In the genomic region with DNA sequence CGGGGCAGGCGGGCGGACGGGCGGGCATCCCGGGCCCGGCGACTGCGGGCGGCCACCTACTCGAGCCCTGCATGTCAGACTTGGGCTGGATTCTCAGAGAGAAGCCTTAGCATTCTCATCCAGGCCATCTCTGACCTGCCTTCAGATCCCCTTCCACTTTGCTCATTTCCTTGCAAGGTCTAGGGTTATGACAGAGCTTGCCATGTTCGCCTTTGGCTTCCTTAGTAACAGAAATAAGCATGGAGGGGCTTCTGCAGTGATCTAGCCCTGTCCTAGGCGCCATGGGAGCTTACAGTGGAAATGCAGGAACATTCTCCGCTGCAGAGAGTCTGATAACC, we compare ENCODE assay signal across 8 cellular contexts. TPM values are rescaled to one million over a fixed set of nuclear protein-coding genes. Genes with fewer than 3 reads are reported as not detected.
DNase-seq lines count a peak whose midpoint lies in the region; ATAC-seq, FAIRE-seq and TF ChIP-seq lines count a peak whose summit lies in the region.

No MANE protein-coding gene starts in this region.

- no peak for DNase-seq in left ventricle myocardium inferior
- DNase-seq in left cardiac atrium = no peak
- peak; percentile 10 for DNase-seq in astrocyte (ENCODE audit: low read depth)
- DNase-seq in lung (ENCODE audit: low spot score) = no peak
- no peak for DNase-seq in upper lobe of right lung
- no peak for DNase-seq in D721Med (ENCODE audit: insufficient read length, low spot score)
- DNase-seq in stimulated activated CD4-positive, alpha-beta T cell treated with anti-CD3 and anti-CD28 coated beads, Interleukin-4, amount 100 ng/mL, for 24 hours = no peak
- DNase-seq in NCI-H1105 treated with DMSO at 0.1 percent for 48 hours (lab: John Stamatoyannopoulos, UW) = no peak

- peak overlapping the region; percentile 85 for H2AFZ ChIP-seq in astrocyte (ENCODE audit: low read depth, low read length)

- WGBS in lung, 2 donors = 5% methylated on average over 13 to 14 of the region's 14 CpGs

- peak overlapping the region; percentile 83 for H3K4me3 Mint-ChIP-seq in astrocyte (ENCODE audit: unreplicated experiment)

- H3K36me3 ChIP-seq in left ventricle myocardium inferior = no peaks in the 10 kb centered on the region
- no peaks in the 10 kb centered on the region for H3K36me3 ChIP-seq in astrocyte (ENCODE audit: insufficient read depth, low read length)
- no peaks in the 10 kb centered on the region for H3K36me3 ChIP-seq in lung (ENCODE audit: control insufficient read depth in 2 of 2, insufficient read depth in 2 of 2, low read length in 2 of 2)
- no peaks in the 10 kb centered on the region for H3K36me3 ChIP-seq in upper lobe of right lung

- H3K27me3 Mint-ChIP-seq in astrocyte (ENCODE audit: low read depth, unreplicated experiment) = no peaks in the 10 kb centered on the region

- ATAC-seq in left cardiac atrium (no peak), lung (ENCODE audit: insufficient read depth, low FRiP score) (no peak), upper lobe of right lung (no peak)

- H3K4me3 ChIP-seq in left ventricle myocardium inferior = peak overlapping the region; percentile 91
- peak overlapping the region; percentile 65 for H3K4me3 ChIP-seq in astrocyte (ENCODE audit: insufficient read depth, low read depth, low read length)
- peak overlapping the region; percentile 99 for H3K4me3 ChIP-seq in lung
- H3K4me3 ChIP-seq in upper lobe of right lung = peak overlapping the region; percentile 77

- peaks cover 49% of the 10 kb centered on the region for H3K4me1 ChIP-seq in left ventricle myocardium inferior
- H3K4me1 ChIP-seq in astrocyte (ENCODE audit: insufficient read depth, low read length) = peaks cover 15% of the 10 kb centered on the region
- peaks cover 1 to 14% of the 10 kb centered on the region in 2 donors for H3K4me1 ChIP-seq in lung (ENCODE audit: control insufficient read depth in 2 of 2, insufficient read depth in 2 of 2, low read length in 2 of 2)
- peaks cover 21% of the 10 kb centered on the region for H3K4me1 ChIP-seq in upper lobe of right lung

- no peak overlapping the region for H3K27ac Mint-ChIP-seq in astrocyte (ENCODE audit: unreplicated experiment)

- peak overlapping the region; percentile 84 for H3K9ac ChIP-seq in astrocyte (ENCODE audit: low read length)

- peaks cover 38% of the 10 kb centered on the region for H3K79me2 ChIP-seq in astrocyte (ENCODE audit: insufficient read depth, low read length)

- H3K27ac ChIP-seq in left ventricle myocardium inferior (replicated peaks) (peak overlapping the region; percentile 98), astrocyte (ENCODE audit: low read depth, low read length) (peak overlapping the region; percentile 69), lung (ENCODE audit: low read depth in 1 of 2, low read length in 1 of 2) (peak overlapping the region; percentile 90 to 94), upper lobe of right lung (peak overlapping the region; percentile 94)

- intact Hi-C loops in left ventricle myocardium inferior (cut with micrococcal nuclease) (loop anchor here (5.0 kb wide), 1 partner anchor 89 kb away; no protein-coding TSS in a partner anchor), left cardiac atrium (cut with DNase I) (loop anchor here (2.0 to 5.0 kb wide), 2 partner anchors 38 to 99 kb away; no protein-coding TSS in a partner anchor), upper lobe of right lung (cut with DNase I) (loop anchor here (10.0 kb wide), 1 partner anchor 92 kb away; no protein-coding TSS in a partner anchor)

- peak overlapping the region; percentile 92 for H3K4me2 ChIP-seq in astrocyte (ENCODE audit: low read length)

- no peaks in the 10 kb centered on the region for H3K27me3 ChIP-seq in left ventricle myocardium inferior (ENCODE audit: low read depth)
- no peaks in the 10 kb centered on the region for H3K27me3 ChIP-seq in astrocyte (ENCODE audit: insufficient read depth, low read length)
- no peaks in the 10 kb centered on the region for H3K27me3 ChIP-seq in lung (ENCODE audit: control insufficient read depth, insufficient read depth)
- H3K27me3 ChIP-seq in upper lobe of right lung = no peaks in the 10 kb centered on the region

- no peak for TF ChIP-seq CTCF in left ventricle myocardium inferior (IDR thresholded peaks at IDR 0.05; ENCODE audit: borderline replicate concordance)
- TF ChIP-seq CTCF in astrocyte (IDR thresholded peaks at IDR 0.05; ENCODE audit: insufficient read depth, low read depth, low read length) = no peak
- TF ChIP-seq CTCF in lung (IDR thresholded peaks at IDR 0.05; ENCODE audit: control extremely low read depth, extremely low read depth) = no peak
- no peak for TF ChIP-seq CTCF in upper lobe of right lung (IDR thresholded peaks at IDR 0.05)
- no peak for TF ChIP-seq CTCF in D721Med (IDR thresholded peaks at IDR 0.05; ENCODE audit: insufficient read depth, missing control alignments)

- H3K9me3 ChIP-seq in left ventricle myocardium inferior (replicated peaks) (no peaks in the 10 kb centered on the region), astrocyte (ENCODE audit: insufficient read depth, low read depth, low read length) (no peaks in the 10 kb centered on the region), lung (ENCODE audit: control insufficient read depth in 2 of 2, insufficient read depth in 1 of 2, low read length in 1 of 2) (no peaks in the 10 kb centered on the region), upper lobe of right lung (no peaks in the 10 kb centered on the region)

- H4K20me1 ChIP-seq in astrocyte (ENCODE audit: insufficient read depth, low read length) = peaks cover 29% of the 10 kb centered on the region

- H3K4me1 Mint-ChIP-seq in astrocyte (ENCODE audit: low read depth, unreplicated experiment) = peaks cover 25% of the 10 kb centered on the region

- no peak for FAIRE-seq in astrocyte (lab: Jason Lieb, UNC)
- no peak for FAIRE-seq in D721Med (lab: Jason Lieb, UNC)

- H3K9me3 Mint-ChIP-seq in astrocyte (ENCODE audit: unreplicated experiment) = no peaks in the 10 kb centered on the region

- peaks cover 2% of the 10 kb centered on the region for H3K36me3 Mint-ChIP-seq in astrocyte (ENCODE audit: low read depth, unreplicated experiment)

RNA-seq across cellular contexts. Expression of a gene that starts 0.6 kb away (rescaled TPM):
- 30.6 TPM for total RNA-seq in left ventricle myocardium inferior
- 10 to 100 TPM; 34.2 to 36.8 TPM for total RNA-seq in left cardiac atrium
- 45.9 and 54.6 TPM in 2 replicates for total RNA-seq in astrocyte
- 10 to 100 TPM; 27.8 to 38.3 TPM for total RNA-seq in lung
- polyA plus RNA-seq in lung = 10 to 100 TPM in 1 of 2 donors, 1 to 10 TPM in 1; 7.5 to 19.0 TPM
- total RNA-seq in upper lobe of right lung = 34.4 TPM
